8 cellular contexts compared by ENCODE assay signal in genomic region chr7:90153943-90154761, GRCh38. TPM values are rescaled to one million over a fixed set of nuclear protein-coding genes. Genes with fewer than 3 reads are reported as not detected.
DNase-seq lines count a peak whose midpoint lies in the region; ATAC-seq and TF ChIP-seq lines count a peak whose summit lies in the region.
"Not testable (repeated sequence)": the region's sequence is repeated elsewhere in the genome, so short reads cannot be mapped to it uniquely, and the experiment has no call there.

STEAP1 (plus strand) TSS chr7:90154469; CDS start chr7:90159789, 5,320 bp downstream.

- ATAC-seq in GM18498 (IDR thresholded peaks at IDR 0.05; ENCODE audit: unreplicated experiment) (peak; percentile 96), HG02870 (IDR thresholded peaks at IDR 0.05; ENCODE audit: unreplicated experiment) (peak; percentile 95), right cardiac atrium (peak; percentile 99), upper lobe of left lung (ENCODE audit: low FRiP score in 2 of 2) (peak; percentile 96 to 99)

- TF ChIP-seq CTCF in ascending aorta (IDR thresholded peaks at IDR 0.05) (peak; percentile 72 to 90 (median 88)), prostate gland (IDR thresholded peaks at IDR 0.05) (peak; percentile 84 to 97 (median 94)), upper lobe of left lung (IDR thresholded peaks at IDR 0.05) (peak; percentile 78 to 94 (median 86))

- H3K27ac ChIP-seq in ascending aorta = peak within 1 kb of the TSS; percentile 61 to 67
- not testable (repeated sequence) for H3K27ac ChIP-seq in right cardiac atrium (ENCODE audit: low read length)
- peak within 1 kb of the TSS; percentile 94 to 97 for H3K27ac ChIP-seq in prostate gland
- peak within 1 kb of the TSS in 3 of 4 donors; percentile 35 to 75 (median 66) for H3K27ac ChIP-seq in upper lobe of left lung

- TF ChIP-seq POLR2A in prostate gland (IDR thresholded peaks at IDR 0.05) = peak; percentile 61
- peak in 1 of 4 donors; percentile 22 for TF ChIP-seq POLR2A in upper lobe of left lung (IDR thresholded peaks at IDR 0.05)

- WGBS in right cardiac atrium = 4% methylated on average over 56 of the region's 56 CpGs
- WGBS in prostate gland = 1% methylated on average over 56 of the region's 56 CpGs
- WGBS in upper lobe of left lung, 2 donors = 8 to 16% methylated on average over 21 to 56 of the region's 56 CpGs

- intact Hi-C loops in ascending aorta (cut with DNase I) (loop anchor here (1.0 to 10.0 kb wide), 5 partner anchors 57 to 273 kb away; partner anchors contain the start of genes GTPBP10 and STEAP2), right cardiac atrium (cut with DNase I) (loop anchor here (5.0 to 10.0 kb wide), 5 partner anchors 91 to 271 kb away; partner anchors contain the start of gene CFAP69 (in 1 of the 4)), prostate gland (cut with DNase I) (loop anchor here (5.0 kb wide), 1 partner anchor 108 kb away; no protein-coding TSS in a partner anchor)

- H3K27me3 ChIP-seq in ascending aorta; right cardiac atrium (ENCODE audit: control insufficient read depth, insufficient read depth); prostate gland (replicated peaks; ENCODE audit: insufficient read depth); upper lobe of left lung: not testable (repeated sequence)

- not testable (repeated sequence) for TF ChIP-seq EP300 in upper lobe of left lung (IDR thresholded peaks at IDR 0.05)

- H3K9me3 ChIP-seq in ascending aorta; right cardiac atrium (ENCODE audit: control insufficient read depth, low read length); prostate gland; upper lobe of left lung: not testable (repeated sequence)

- not testable (repeated sequence) for H3K4me1 ChIP-seq in ascending aorta; right cardiac atrium (ENCODE audit: control insufficient read depth, insufficient read depth, low read length); prostate gland (replicated peaks); upper lobe of left lung

- peak; percentile 70 for DNase-seq in NCI-H146 (lab: John Stamatoyannopoulos, UW)
- DNase-seq in T-helper 22 cell (ENCODE audit: low read depth) = peak; percentile 52
- peak; percentile 46 to 95 for DNase-seq in ascending aorta (ENCODE audit: low spot score in 2 of 2)
- DNase-seq in right cardiac atrium = peak; percentile 92 to 97 (median 96)
- peak; percentile 95 for DNase-seq in prostate gland (ENCODE audit: low spot score)
- DNase-seq in upper lobe of left lung = peak; percentile 89 to 100

- not testable (repeated sequence) for H3K36me3 ChIP-seq in ascending aorta, prostate gland, upper lobe of left lung

- H3K4me3 ChIP-seq in ascending aorta (peak within 1 kb of the TSS; percentile 51 to 62), right cardiac atrium (ENCODE audit: low read length) (peak within 1 kb of the TSS; percentile 46), prostate gland (peak within 1 kb of the TSS; percentile 68), upper lobe of left lung (peak within 1 kb of the TSS in 3 of 4 donors; percentile 42 to 61 (median 55))

RNA-seq across cellular contexts. Expression of gene STEAP1, which starts in this region (rescaled TPM):
- 2.1 TPM for total RNA-seq in ascending aorta
- 1 to 10 TPM; 1.5 to 7.8 (median 3.1) TPM for total RNA-seq in right cardiac atrium
- 1.9 TPM for polyA plus RNA-seq in right cardiac atrium
- total RNA-seq in prostate gland = 100 to 1,000 TPM in 1 of 2 donors, 10 to 100 TPM in 1; 67.3 to 230 TPM
- 10 to 100 TPM in 2 of 6 donors, 1 to 10 TPM in 4; 1.4 to 15.3 (median 4.8) TPM for total RNA-seq in upper lobe of left lung

Comparison
In these comparisons a context has a peak if more than half of its experiments do, and no peak if none do; other contexts are left out.
1. RNA of gene STEAP1 (total RNA-seq): 67.3 to 230 TPM in prostate gland; 1.4 to 15.3 TPM in upper lobe of left lung, 1.5 to 7.8 TPM in right cardiac atrium and 2.1 TPM in ascending aorta (single experiment); every median in the first group is over 4 times any median in the second.
2. Peak in every context shown above with its lines, with median percentiles within 50 percentile points of each other: ATAC-seq, DNase-seq, H3K4me3 ChIP-seq and CTCF ChIP-seq.